Comparison of ENCODE assay signal across 36 cellular contexts in the genomic region with DNA sequence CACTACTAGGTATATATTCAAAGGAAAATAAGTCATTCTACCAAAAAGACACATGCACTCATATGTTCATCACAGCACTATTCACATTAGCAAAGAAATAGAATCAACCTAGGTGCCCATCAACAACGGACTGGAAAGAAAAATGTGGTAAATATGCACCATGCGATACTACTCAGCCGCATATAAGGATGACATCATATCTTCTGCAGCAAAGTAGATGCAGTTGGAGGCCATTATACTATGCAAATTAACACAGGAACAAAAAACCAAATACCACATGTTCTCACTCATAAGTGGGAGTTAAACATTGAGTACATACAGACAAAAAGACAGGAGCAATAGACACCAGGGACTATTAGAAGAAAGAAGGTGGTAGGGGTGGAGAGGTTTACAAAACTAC.
"Had no signal": no experiment of that assay in that cellular context is flagged by ENCODE, and none has a peak within 500 bp of the region (broad histone marks: within the 10 kb centered on the region; RNA-seq: fewer than 3 reads in every experiment).

No MANE protein-coding gene starts in this region.

- H3K4me3 ChIP-seq: MG63 had no signal

- H3K36me3 ChIP-seq: MG63 had no signal

- DNase-seq: Kasumi-1, MG63, MM.1S, MV-4-11, NCI-H1048, NCI-H1092, NCI-H1092 treated with DMSO at 0.1 percent for 48 hours, NCI-H1105, NCI-H1105 treated with DMSO at 0.1 percent for 48 hours, NCI-H1417, NCI-H1417 treated with DMSO at 0.1 percent for 48 hours, NCI-H1436, NCI-H1436 treated with DMSO at 0.1 percent for 48 hours, NCI-H146, NCI-H1694, NCI-H1694 treated with DMSO at 0.1 percent for 48 hours, NCI-H187, NCI-H187 treated with DMSO at 0.1 percent for 48 hours, NCI-H1930, NCI-H2029, NCI-H2029 treated with DMSO at 0.1 percent for 48 hours, NCI-H2081, NCI-H2081 treated with DMSO at 0.1 percent for 48 hours, NCI-H2107, NCI-H2171, NCI-H2171 treated with DMSO at 0.1 percent for 48 hours, NCI-H2227 treated with DMSO at 0.1 percent for 48 hours, NCI-H226, NCI-H345, NCI-H446, NCI-H446 treated with DMSO at 0.1 percent for 48 hours, NCI-H510A, NCI-H510A treated with DMSO at 0.1 percent for 48 hours, NCI-H524, NCI-H524 treated with DMSO at 0.1 percent for 48 hours, NCI-H526 had no signal

- H3K9me3 ChIP-seq: MG63 had no signal

- H3K27me3 ChIP-seq: MG63 had no signal
